In the genomic region with DNA sequence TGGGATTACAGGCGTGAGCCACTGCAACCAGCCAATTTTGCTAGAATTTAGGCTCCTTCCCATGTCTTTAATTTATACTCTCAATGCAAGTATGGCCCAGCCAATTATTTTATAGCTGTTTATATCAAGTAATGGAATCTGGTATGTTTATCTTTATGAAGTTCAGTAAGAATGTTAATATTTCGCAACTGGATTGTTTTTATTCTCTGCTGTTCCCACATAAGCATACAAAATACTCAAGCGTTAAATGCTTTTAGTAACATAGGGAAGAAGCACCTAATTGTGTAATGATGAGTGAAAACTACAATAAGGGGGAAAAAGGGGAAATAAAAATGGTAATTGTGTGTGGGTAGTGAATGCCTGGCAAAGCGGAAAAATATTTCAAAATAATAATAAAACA, we compare ENCODE assay signal across 18 cellular contexts. TPM values are rescaled to one million over a fixed set of nuclear protein-coding genes. Genes with fewer than 3 reads are reported as not detected.
DNase-seq lines count a peak whose midpoint lies in the region; ATAC-seq, FAIRE-seq and TF ChIP-seq lines count a peak whose summit lies in the region.
"Had no signal": no experiment of that assay in that cellular context is flagged by ENCODE, and none has a peak within 500 bp of the region (broad histone marks: within the 10 kb centered on the region; RNA-seq: fewer than 3 reads in every experiment).

No MANE protein-coding gene starts in this region.

- H3K4me3 ChIP-seq in A549 (no peak overlapping the region), HL-60 (replicated peaks; ENCODE audit: insufficient read depth, low read length) (no peak overlapping the region), fibroblast of villous mesenchyme (ENCODE audit: low read depth, low read length) (no peak overlapping the region)
- H3K4me3 ChIP-seq: lung, psoas muscle had no signal

- POLR2A ChIA-PET in A549 (lab: Yijun Ruan, JAX) = no interaction called here

- TF ChIP-seq RAD21 in A549 (conservative IDR thresholded peaks at IDR 0.05 in 1 of 2, IDR thresholded peaks at IDR 0.05 in 1 of 2) = no peak

- no peaks in the 10 kb centered on the region for H3K4me1 ChIP-seq in A549
- H3K4me1 ChIP-seq: psoas muscle had no signal

- H3K27me3 ChIP-seq in HL-60 (ENCODE audit: insufficient read depth, poor library complexity, severe bottlenecking) = no peaks in the 10 kb centered on the region

- WGBS in A549 (ENCODE audit: missing lambda C conversion rate) = 92% methylated on average over 4 of the region's 4 CpGs

- CTCF ChIA-PET in A549 (lab: Yijun Ruan, JAX) = interaction anchor here (1.0 kb wide), 1 partner anchor 14 kb away, joined by 3 read pairs; no protein-coding TSS in a partner anchor

- TF ChIP-seq CTCF in A549 (IDR thresholded peaks at IDR 0.05) (no peak), HL-60 (IDR thresholded peaks at IDR 0.05; ENCODE audit: insufficient read depth, low read length) (no peak), fibroblast of villous mesenchyme (IDR thresholded peaks at IDR 0.05; ENCODE audit: insufficient read depth, low read depth, low read length) (no peak)

- H3K27ac ChIP-seq in A549 (no peak overlapping the region), HL-60 (replicated peaks) (peak overlapping the region; percentile 49)
- H3K27ac ChIP-seq: psoas muscle, RWPE1, WERI-Rb-1 had no signal

- FAIRE-seq in A549 (lab: Jason Lieb, UNC) = no peak
- FAIRE-seq in HTR-8/SVneo (lab: Jason Lieb, UNC) = no peak

- DNase-seq in A549 (ENCODE audit: low read depth in 1 of 2, low spot score in 1 of 2) (no peak), HL-60 (ENCODE audit: low read depth in 1 of 2, low spot score in 1 of 2) (peak in 1 of 2 experiments; percentile 7), SIG-M5 treated with dmso at 0.1 percent for 504 hours (lab: John Stamatoyannopoulos, UW; ENCODE audit: unreplicated experiment) (peak; percentile 94), fibroblast of villous mesenchyme (ENCODE audit: low read depth) (peak; percentile 79), NCI-H748 treated with DMSO at 0.1 percent for 48 hours (lab: John Stamatoyannopoulos, UW) (no peak), DMS153 (lab: John Stamatoyannopoulos, UW) (no peak), NCI-H187 (lab: John Stamatoyannopoulos, UW) (no peak), HTR-8/SVneo (ENCODE audit: insufficient read length, low spot score) (no peak)
- DNase-seq: activated CD8-positive, alpha-beta T cell treated with anti-CD3 and anti-CD28 coated beads, Interleukin-2, amount 10 ng/mL, durations not matched to agents 7 days and 5 days; amniotic stem cell; natural killer cell; NCI-H2081; NCI-H526; psoas muscle; stimulated activated CD4-positive, alpha-beta T cell treated with anti-CD3 and anti-CD28 coated beads, Interleukin-12 subunit alpha, Interleukin-12 subunit beta, amount 100 ng/mL, for 4 hours; WERI-Rb-1 had no signal

- no peak overlapping the region for H3K4me2 ChIP-seq in A549

- TF ChIP-seq POLR2A in A549 (IDR thresholded peaks at IDR 0.05; ENCODE audit: low read length) = no peak

- ATAC-seq in A549 = no peak
- ATAC-seq: activated CD8-positive, alpha-beta T cell treated with anti-CD3 and anti-CD28 coated beads, Interleukin-2, amount 10 ng/mL, durations not matched to agents 7 days and 5 days; natural killer cell; psoas muscle had no signal

- no peak for TF ChIP-seq EP300 in A549 (IDR thresholded peaks at IDR 0.05)

- no peaks in the 10 kb centered on the region for H3K9me3 ChIP-seq in A549
- H3K9me3 ChIP-seq: psoas muscle had no signal

TF ChIP-seq in A549, 52 proteins besides CTCF, POLR2A, EP300 and RAD21:
- TF ChIP-seq GATA3 (IDR thresholded peaks at IDR 0.05; ENCODE audit: borderline replicate concordance) (no peak), SMC3 (IDR thresholded peaks at IDR 0.05) (no peak), CEBPB (IDR thresholded peaks at IDR 0.05) (peak; percentile 36 to 65; a peak in 3 of 4 replicates), CHD2 (IDR thresholded peaks at IDR 0.05; ENCODE audit: low read length, partially characterized antibody) (no peak)
- TF ChIP-seq, protein P1, sequence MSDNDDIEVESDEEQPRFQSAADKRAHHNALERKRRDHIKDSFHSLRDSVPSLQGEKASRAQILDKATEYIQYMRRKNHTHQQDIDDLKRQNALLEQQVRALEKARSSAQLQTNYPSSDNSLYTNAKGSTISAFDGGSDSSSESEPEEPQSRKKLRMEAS (IDR thresholded peaks at IDR 0.05) = no peak

RNA-seq across cellular contexts. Expression of a gene that starts 21.3 kb away (rescaled TPM):
- polyA plus RNA-seq in A549 (2011; rRNA removed) (10.9 and 15.2 TPM in 2 replicates), A549 (2017; fragmentation: RNase III; extraction: RNeasy Plus Mini Kit Qiagen cat#74134 plus additional on column Dnase treatment) (8.7 to 9.0 TPM (median 8.8 TPM) in 3 replicates)
- 4.2 and 5.6 TPM in 2 replicates for polyA plus RNA-seq in A549 (2012; cell fraction: cytosol; rRNA removed)
- 3.9 and 4.3 TPM in 2 replicates for polyA plus RNA-seq in A549 (2012; cell fraction: nucleus; rRNA removed)
- 11.4 and 12.6 TPM in 2 replicates for polyA minus RNA-seq in A549 (2011; rRNA and poly(A)+ RNA removed)
- total RNA-seq in fibroblast of villous mesenchyme = 18.0 and 25.5 TPM in 2 replicates

Comparison
In these comparisons a context has a peak if more than half of its experiments do, and no peak if none do; other contexts are left out.
1. DNase-seq: peak in SIG-M5 treated with dmso at 0.1 percent for 504 hours (single experiment) and fibroblast of villous mesenchyme (single experiment); none in A549 (0 of 2), NCI-H748 treated with DMSO at 0.1 percent for 48 hours (single experiment), DMS153 (single experiment), NCI-H187 (0 of 2) and HTR-8/SVneo (single experiment).